8 cellular contexts compared by ENCODE assay signal in genomic region chr16:22373662-22374310, GRCh38. TPM values are rescaled to one million over a fixed set of nuclear protein-coding genes. Genes with fewer than 3 reads are reported as not detected.
DNase-seq lines count a peak whose midpoint lies in the region; ATAC-seq and TF ChIP-seq lines count a peak whose summit lies in the region.

No MANE protein-coding gene starts in this region.

- H3K27me3 Mint-ChIP-seq in activated T-helper 2 cell treated with anti-CD3 and anti-CD28 coated beads, Interferon-gamma antibody, Interleukin-2, Interleukin-4, amounts not matched to agents 10 μg/mL and 5 μg/mL and 100 μg/mL, durations not matched to agents 14 hours and 24 hours and 36 hours (ENCODE audit: low read depth), result peaks cover 5% of the 10 kb centered on the region
- H3K27me3 Mint-ChIP-seq in osteocyte (ENCODE audit: unreplicated experiment), result no peaks in the 10 kb centered on the region

- peak overlapping the region; percentile 70 for H3K27ac ChIP-seq in foreskin keratinocyte

- peak overlapping the region; percentile 93 for H3K27ac Mint-ChIP-seq in activated T-helper 2 cell treated with anti-CD3 and anti-CD28 coated beads, Interferon-gamma antibody, Interleukin-2, Interleukin-4, amounts not matched to agents 10 μg/mL and 5 μg/mL and 100 μg/mL, durations not matched to agents 14 hours and 24 hours and 36 hours
- H3K27ac Mint-ChIP-seq in osteocyte (ENCODE audit: unreplicated experiment), result peak overlapping the region; percentile 86

- in situ Hi-C loops in GM13977 (cut with MboI; ENCODE audit: low pct_unique_long_range_greater_than_20kb, low sequenced_read_pairs, unreplicated experiment), result no loop called here

- no peak for TF ChIP-seq CTCF in GM13977 (IDR thresholded peaks at IDR 0.05; ENCODE audit: extremely low read depth, insufficient read depth, missing control alignments)
- TF ChIP-seq CTCF in foreskin keratinocyte (conservative IDR thresholded peaks at IDR 0.05), result no peak
- no peak for TF ChIP-seq CTCF in osteocyte (IDR thresholded peaks at IDR 0.05)

- H3K36me3 Mint-ChIP-seq in activated T-helper 2 cell treated with anti-CD3 and anti-CD28 coated beads, Interferon-gamma antibody, Interleukin-2, Interleukin-4, amounts not matched to agents 10 μg/mL and 5 μg/mL and 100 μg/mL, durations not matched to agents 14 hours and 24 hours and 36 hours (ENCODE audit: low read depth), result peaks cover 35% of the 10 kb centered on the region
- H3K36me3 Mint-ChIP-seq in osteocyte (ENCODE audit: unreplicated experiment), result no peaks in the 10 kb centered on the region

- peak overlapping the region; percentile 95 for H3K4me3 Mint-ChIP-seq in activated T-helper 2 cell treated with anti-CD3 and anti-CD28 coated beads, Interferon-gamma antibody, Interleukin-2, Interleukin-4, amounts not matched to agents 10 μg/mL and 5 μg/mL and 100 μg/mL, durations not matched to agents 14 hours and 24 hours and 36 hours (ENCODE audit: low read depth)
- H3K4me3 Mint-ChIP-seq in osteocyte (ENCODE audit: unreplicated experiment), result peak overlapping the region; percentile 93

- ATAC-seq in HG02588 (IDR thresholded peaks at IDR 0.05; ENCODE audit: unreplicated experiment) (peak; percentile 5), foreskin keratinocyte (peak; percentile 6)

- peaks cover 42% of the 10 kb centered on the region for H3K4me1 Mint-ChIP-seq in activated T-helper 2 cell treated with anti-CD3 and anti-CD28 coated beads, Interferon-gamma antibody, Interleukin-2, Interleukin-4, amounts not matched to agents 10 μg/mL and 5 μg/mL and 100 μg/mL, durations not matched to agents 14 hours and 24 hours and 36 hours (ENCODE audit: low read depth)
- H3K4me1 Mint-ChIP-seq in osteocyte (ENCODE audit: unreplicated experiment), result peaks cover 54% of the 10 kb centered on the region

- peak; percentile 20 for DNase-seq in GM13977 (ENCODE audit: low spot score)
- DNase-seq in NCI-H526 (lab: John Stamatoyannopoulos, UW), result peak; percentile 56 to 79
- DNase-seq in activated T-helper 2 cell treated with anti-CD3 and anti-CD28 coated beads, Interferon-gamma antibody, Interleukin-2, Interleukin-4, amounts not matched to agents 10 μg/mL and 5 μg/mL and 100 μg/mL, durations not matched to agents 14 hours and 24 hours and 36 hours (ENCODE audit: low spot score), result peak; percentile 35
- DNase-seq in foreskin keratinocyte, result no peak
- DNase-seq in osteocyte (ENCODE audit: extremely low spot score, unreplicated experiment), result peak; percentile 86
- no peak for DNase-seq in cortex of kidney (lab: John Stamatoyannopoulos, UW)
- DNase-seq in inferior parietal cortex (ENCODE audit: extremely low spot score), result no peak

- no peaks in the 10 kb centered on the region for H3K27me3 ChIP-seq in foreskin keratinocyte

- intact Hi-C loops in activated T-helper 2 cell treated with anti-CD3 and anti-CD28 coated beads, Interferon-gamma antibody, Interleukin-2, Interleukin-4, amounts not matched to agents 10 μg/mL and 5 μg/mL and 100 μg/mL, durations not matched to agents 14 hours and 24 hours and 36 hours (cut with micrococcal nuclease), result loop anchor here (1.0 to 5.0 kb wide), 5 partner anchors 16 to 421 kb away; partner anchors contain the start of gene UQCRC2

- no peaks in the 10 kb centered on the region for H3K9me3 Mint-ChIP-seq in activated T-helper 2 cell treated with anti-CD3 and anti-CD28 coated beads, Interferon-gamma antibody, Interleukin-2, Interleukin-4, amounts not matched to agents 10 μg/mL and 5 μg/mL and 100 μg/mL, durations not matched to agents 14 hours and 24 hours and 36 hours
- H3K9me3 Mint-ChIP-seq in osteocyte (ENCODE audit: unreplicated experiment), result no peaks in the 10 kb centered on the region

- peaks cover 36% of the 10 kb centered on the region for H3K4me1 ChIP-seq in foreskin keratinocyte

RNA-seq across cellular contexts. Expression of gene CDR2, which starts 0.6 kb away (rescaled TPM):
- total RNA-seq in activated T-helper 2 cell treated with anti-CD3 and anti-CD28 coated beads, Interferon-gamma antibody, Interleukin-2, Interleukin-4, amounts not matched to agents 10 μg/mL and 5 μg/mL and 100 μg/mL, durations not matched to agents 14 hours and 24 hours and 36 hours, result 42.9 and 46.8 TPM in 2 replicates
- total RNA-seq in foreskin keratinocyte (28.5 and 32.6 TPM in 2 replicates), osteocyte (22.8 and 23.7 TPM in 2 replicates)
- 13.3 and 19.4 TPM in 2 replicates for polyA plus RNA-seq in foreskin keratinocyte

Comparison
In these comparisons a context has a peak if more than half of its experiments do, and no peak if none do; other contexts are left out.
1. DNase-seq: peak in GM13977 (single experiment), NCI-H526 (2 of 2), activated T-helper 2 cell treated with anti-CD3 and anti-CD28 coated beads, Interferon-gamma antibody, Interleukin-2, Interleukin-4, amounts not matched to agents 10 μg/mL and 5 μg/mL and 100 μg/mL, durations not matched to agents 14 hours and 24 hours and 36 hours (single experiment) and osteocyte (single experiment); none in foreskin keratinocyte (0 of 2), cortex of kidney (single experiment) and inferior parietal cortex (single experiment).